In the genomic region with DNA sequence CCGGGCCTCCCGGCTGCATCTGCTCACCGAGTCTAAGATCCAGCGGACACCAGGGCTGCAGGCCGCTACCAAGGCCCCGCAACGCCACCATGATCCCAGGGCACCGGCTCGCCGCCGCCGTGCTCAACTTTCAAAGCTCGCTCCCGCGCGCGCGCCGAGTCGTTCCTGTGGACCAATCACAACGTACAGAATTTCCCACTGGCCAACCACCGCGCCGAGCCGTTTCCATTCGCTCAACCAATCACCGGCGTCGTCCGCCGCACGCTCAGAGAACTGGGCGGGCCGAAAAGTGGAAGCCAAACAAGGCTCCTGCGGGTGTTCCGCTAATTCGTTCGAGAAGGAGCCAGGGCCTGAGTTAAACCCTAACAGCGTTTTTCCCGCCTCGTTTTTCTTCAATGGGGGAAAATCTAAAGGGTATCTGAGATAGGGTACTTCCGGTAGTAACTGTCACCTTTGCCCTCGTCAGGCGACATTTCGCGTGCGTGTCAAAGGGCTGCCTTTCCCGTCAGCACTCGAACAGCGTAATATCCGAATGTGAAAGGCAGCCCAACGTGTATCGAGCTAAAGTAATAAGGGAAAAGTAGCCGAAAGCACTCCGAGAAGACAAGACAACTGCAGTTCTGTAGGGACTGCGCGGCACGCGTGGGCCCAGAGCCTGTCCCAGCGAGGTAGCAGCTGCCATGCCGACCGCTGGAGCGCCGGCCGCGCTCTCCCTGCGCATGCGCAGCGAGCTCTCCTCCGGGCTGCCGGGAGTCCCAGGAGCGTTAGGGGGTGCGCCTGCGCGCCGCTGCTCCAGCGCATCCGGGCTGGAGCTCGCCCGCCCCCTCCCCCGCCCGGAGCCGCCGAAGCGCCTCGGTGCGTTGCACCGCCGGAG, we compare ENCODE assay signal across 7 cellular contexts. TPM values are rescaled to one million over a fixed set of nuclear protein-coding genes. Genes with fewer than 3 reads are reported as not detected.
A peak's percentile ranks its signal among the peaks of the same experiment; 100 is the strongest.
DNase-seq lines count a peak whose midpoint lies in the region; ATAC-seq, FAIRE-seq and TF ChIP-seq lines count a peak whose summit lies in the region.

A gene with protein sequence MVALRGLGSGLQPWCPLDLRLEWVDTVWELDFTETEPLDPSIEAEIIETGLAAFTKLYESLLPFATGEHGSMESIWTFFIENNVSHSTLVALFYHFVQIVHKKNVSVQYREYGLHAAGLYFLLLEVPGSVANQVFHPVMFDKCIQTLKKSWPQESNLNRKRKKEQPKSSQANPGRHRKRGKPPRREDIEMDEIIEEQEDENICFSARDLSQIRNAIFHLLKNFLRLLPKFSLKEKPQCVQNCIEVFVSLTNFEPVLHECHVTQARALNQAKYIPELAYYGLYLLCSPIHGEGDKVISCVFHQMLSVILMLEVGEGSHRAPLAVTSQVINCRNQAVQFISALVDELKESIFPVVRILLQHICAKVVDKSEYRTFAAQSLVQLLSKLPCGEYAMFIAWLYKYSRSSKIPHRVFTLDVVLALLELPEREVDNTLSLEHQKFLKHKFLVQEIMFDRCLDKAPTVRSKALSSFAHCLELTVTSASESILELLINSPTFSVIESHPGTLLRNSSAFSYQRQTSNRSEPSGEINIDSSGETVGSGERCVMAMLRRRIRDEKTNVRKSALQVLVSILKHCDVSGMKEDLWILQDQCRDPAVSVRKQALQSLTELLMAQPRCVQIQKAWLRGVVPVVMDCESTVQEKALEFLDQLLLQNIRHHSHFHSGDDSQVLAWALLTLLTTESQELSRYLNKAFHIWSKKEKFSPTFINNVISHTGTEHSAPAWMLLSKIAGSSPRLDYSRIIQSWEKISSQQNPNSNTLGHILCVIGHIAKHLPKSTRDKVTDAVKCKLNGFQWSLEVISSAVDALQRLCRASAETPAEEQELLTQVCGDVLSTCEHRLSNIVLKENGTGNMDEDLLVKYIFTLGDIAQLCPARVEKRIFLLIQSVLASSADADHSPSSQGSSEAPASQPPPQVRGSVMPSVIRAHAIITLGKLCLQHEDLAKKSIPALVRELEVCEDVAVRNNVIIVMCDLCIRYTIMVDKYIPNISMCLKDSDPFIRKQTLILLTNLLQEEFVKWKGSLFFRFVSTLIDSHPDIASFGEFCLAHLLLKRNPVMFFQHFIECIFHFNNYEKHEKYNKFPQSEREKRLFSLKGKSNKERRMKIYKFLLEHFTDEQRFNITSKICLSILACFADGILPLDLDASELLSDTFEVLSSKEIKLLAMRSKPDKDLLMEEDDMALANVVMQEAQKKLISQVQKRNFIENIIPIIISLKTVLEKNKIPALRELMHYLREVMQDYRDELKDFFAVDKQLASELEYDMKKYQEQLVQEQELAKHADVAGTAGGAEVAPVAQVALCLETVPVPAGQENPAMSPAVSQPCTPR (N-terminal part only) (minus strand): TSS at position 132 of the 874 bp plus-strand sequence. CDS start 41 bp downstream, at position 91.
A gene (plus strand): TSS at position 836 of the 874 bp plus-strand sequence. CDS start 452 bp downstream, outside the sequence.

- in situ Hi-C loops in astrocyte of the cerebellum (cut with HindIII; ENCODE audit: low sequenced_read_pairs): no loop called here

- H3K4me3 ChIP-seq in astrocyte of the cerebellum (ENCODE audit: low read depth, low read length): peak within 1 kb of the TSS; percentile 94

- TF ChIP-seq CTCF in astrocyte of the cerebellum (IDR thresholded peaks at IDR 0.05; ENCODE audit: low read depth, low read length, missing control alignments): peak; percentile 5

- ATAC-seq in HG02981 (IDR thresholded peaks at IDR 0.05; ENCODE audit: unreplicated experiment): peak; percentile 70

- DNase-seq in GM18507 (ENCODE audit: extremely low spot score, insufficient read length, low read depth): peak; percentile 92
- peak; percentile 89 for DNase-seq in NCI-H2029 treated with DMSO at 0.1 percent for 48 hours (lab: John Stamatoyannopoulos, UW)
- peak; percentile 94 for DNase-seq in T-helper 9 cell
- peak; percentile 91 for DNase-seq in astrocyte of the cerebellum (ENCODE audit: low read depth)
- peak; percentile 98 for DNase-seq in hepatic stellate cell (ENCODE audit: low spot score)
- peak; percentile 87 for DNase-seq in renal cortical epithelial cell (ENCODE audit: low read depth)

- peak; percentile 90 for FAIRE-seq in GM18507 (lab: Jason Lieb, UNC)

RNA-seq across cellular contexts. Expression of the first gene that starts in this region (rescaled TPM):
- 6.9 and 11.3 TPM in 2 replicates for total RNA-seq in renal cortical epithelial cell

RNA-seq across cellular contexts. Expression of the second gene that starts in this region (rescaled TPM):
- total RNA-seq in renal cortical epithelial cell: 17.7 and 46.0 TPM in 2 replicates

Comparison
In these comparisons a context has a peak if more than half of its experiments do, and no peak if none do; other contexts are left out.
1. Peak in every context shown above with its lines: DNase-seq, ATAC-seq and H3K4me3 ChIP-seq.